ENCODE assay signal across 8 cellular contexts in the genomic region with DNA sequence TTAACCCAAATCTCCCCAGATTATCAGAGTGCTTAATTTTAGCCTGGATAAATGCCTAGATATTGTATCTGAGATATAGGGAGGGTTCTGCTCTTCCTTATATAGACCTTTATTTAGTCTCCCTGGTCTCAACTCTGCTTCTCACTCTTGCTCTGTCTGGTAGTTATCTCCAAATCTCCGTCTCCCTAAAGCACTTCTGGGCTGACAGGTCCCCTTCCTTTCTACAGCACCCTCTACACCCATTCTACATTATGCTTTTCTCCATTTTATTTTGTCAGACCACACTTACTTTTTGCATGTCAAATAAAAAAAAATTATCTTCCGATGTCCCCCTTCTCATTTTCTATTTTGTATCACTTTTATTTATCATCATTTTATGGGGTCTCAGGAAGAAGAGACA. TPM values are rescaled to one million over a fixed set of nuclear protein-coding genes. Genes with fewer than 3 reads are reported as not detected.
A peak's percentile ranks its signal among the peaks of the same experiment; 100 is the strongest.
DNase-seq lines count a peak whose midpoint lies in the region; ATAC-seq, FAIRE-seq and TF ChIP-seq lines count a peak whose summit lies in the region.

No MANE protein-coding gene starts in this region.

- H3K27ac Mint-ChIP-seq in activated naive CD8-positive, alpha-beta T cell treated with anti-CD3 and anti-CD28 coated beads, Interleukin-2, amount 50 U/mL, for 24 hours: no peak overlapping the region
- H3K27ac Mint-ChIP-seq in naive B cell: peak overlapping the region in 4 of 6 donors; percentile 13 to 87 (median 51)

- H3K4me1 ChIP-seq in ACC112 (ENCODE audit: control insufficient read depth, insufficient read depth, low read length, unreplicated experiment): peaks cover 27% of the 10 kb centered on the region
- H3K4me1 ChIP-seq in HAP-1: peaks cover 21% of the 10 kb centered on the region

- H3K9me3 ChIP-seq in HAP-1: no peaks in the 10 kb centered on the region

- ATAC-seq in activated naive CD8-positive, alpha-beta T cell treated with anti-CD3 and anti-CD28 coated beads, Interleukin-2, amount 50 U/mL, for 24 hours: no peak
- no peak for ATAC-seq in naive B cell (ENCODE audit: low read depth in 2 of 2)
- ATAC-seq in GM18858 (IDR thresholded peaks at IDR 0.05; ENCODE audit: unreplicated experiment): no peak

- H3K4me1 Mint-ChIP-seq in activated naive CD8-positive, alpha-beta T cell treated with anti-CD3 and anti-CD28 coated beads, Interleukin-2, amount 50 U/mL, for 24 hours: peaks cover 33% of the 10 kb centered on the region
- H3K4me1 Mint-ChIP-seq in naive B cell: peaks cover 22 to 33% (median 26%) of the 10 kb centered on the region in 3 donors

- in situ Hi-C loops in HAP-1 (cut with MboI; ENCODE audit: low sequenced_read_pairs): no loop called here

- peak overlapping the region; percentile 87 for H2AFZ ChIP-seq in ACC112 (ENCODE audit: low read length, unreplicated experiment)

- H3K27me3 Mint-ChIP-seq in activated naive CD8-positive, alpha-beta T cell treated with anti-CD3 and anti-CD28 coated beads, Interleukin-2, amount 50 U/mL, for 24 hours: no peaks in the 10 kb centered on the region
- H3K27me3 Mint-ChIP-seq in naive B cell: no peaks in the 10 kb centered on the region

- H3K27ac ChIP-seq in ACC112 (ENCODE audit: low read depth, low read length) (peak overlapping the region; percentile 95), substantia nigra (ENCODE audit: low read depth, low read length, poor library complexity, severe bottlenecking) (no peak overlapping the region)

- no peaks in the 10 kb centered on the region for H3K36me3 ChIP-seq in ACC112 (ENCODE audit: insufficient read depth, low read length)
- H3K36me3 ChIP-seq in HAP-1 (replicated peaks): no peaks in the 10 kb centered on the region

- DNase-seq in HAP-1 (ENCODE audit: low spot score in 2 of 2) (no peak), naive B cell (no peak), urothelium cell line (ENCODE audit: low spot score) (no peak), GM20000 (ENCODE audit: low spot score) (no peak), substantia nigra (lab: John Stamatoyannopoulos, UW) (no peak)
- DNase-seq in activated naive CD8-positive, alpha-beta T cell treated with anti-CD3 and anti-CD28 coated beads, Interleukin-2, amount 50 U/mL, for 24 hours: no peak

- no peak for TF ChIP-seq CTCF in GM20000 (IDR thresholded peaks at IDR 0.05; ENCODE audit: extremely low read depth, missing control alignments)

- peaks cover 3% of the 10 kb centered on the region for H3K36me3 Mint-ChIP-seq in activated naive CD8-positive, alpha-beta T cell treated with anti-CD3 and anti-CD28 coated beads, Interleukin-2, amount 50 U/mL, for 24 hours (ENCODE audit: low read depth)
- H3K36me3 Mint-ChIP-seq in naive B cell: no peaks in the 10 kb centered on the region

- H3K79me2 ChIP-seq in ACC112 (ENCODE audit: control insufficient read depth, insufficient read depth, low read length, unreplicated experiment): peaks cover 42% of the 10 kb centered on the region

- peak overlapping the region; percentile 96 for H3K4me3 Mint-ChIP-seq in activated naive CD8-positive, alpha-beta T cell treated with anti-CD3 and anti-CD28 coated beads, Interleukin-2, amount 50 U/mL, for 24 hours
- H3K4me3 Mint-ChIP-seq in naive B cell: peak overlapping the region in 3 of 8 donors; percentile 37 to 95 (median 89)

- H3K27me3 ChIP-seq in ACC112 (ENCODE audit: insufficient read depth, low read length) (no peaks in the 10 kb centered on the region), HAP-1 (ENCODE audit: low read depth) (no peaks in the 10 kb centered on the region)

- no peak for FAIRE-seq in urothelium cell line (lab: Jason Lieb, UNC)

- H3K4me3 ChIP-seq in ACC112 (ENCODE audit: low read depth, low read length) (peak overlapping the region; percentile 91), HAP-1 (peak overlapping the region; percentile 77; the same call in 1 of the 2 replicates)

- no peaks in the 10 kb centered on the region for H3K9me3 Mint-ChIP-seq in activated naive CD8-positive, alpha-beta T cell treated with anti-CD3 and anti-CD28 coated beads, Interleukin-2, amount 50 U/mL, for 24 hours
- no peaks in the 10 kb centered on the region for H3K9me3 Mint-ChIP-seq in naive B cell

RNA-seq across cellular contexts. Expression of gene ERC1, which starts 2.0 kb away (rescaled TPM):
- 10 to 100 TPM in 5 of 6 donors, 1 to 10 TPM in 1; 6.9 to 26.2 (median 17.9) TPM for polyA plus RNA-seq in naive B cell (ENCODE audit: low read depth in 6 of 6)

RNA-seq across cellular contexts. Expression of gene RAD52, which starts 39.6 kb away (rescaled TPM):
- 10 to 100 TPM in 1 of 6 donors, 1 to 10 TPM in 4, under 1 TPM in 1; 0.09 to 13.3 (median 3.0) TPM for polyA plus RNA-seq in naive B cell (ENCODE audit: low read depth in 6 of 6)
